ENCODE assay signal across 20 cellular contexts in the genomic region with DNA sequence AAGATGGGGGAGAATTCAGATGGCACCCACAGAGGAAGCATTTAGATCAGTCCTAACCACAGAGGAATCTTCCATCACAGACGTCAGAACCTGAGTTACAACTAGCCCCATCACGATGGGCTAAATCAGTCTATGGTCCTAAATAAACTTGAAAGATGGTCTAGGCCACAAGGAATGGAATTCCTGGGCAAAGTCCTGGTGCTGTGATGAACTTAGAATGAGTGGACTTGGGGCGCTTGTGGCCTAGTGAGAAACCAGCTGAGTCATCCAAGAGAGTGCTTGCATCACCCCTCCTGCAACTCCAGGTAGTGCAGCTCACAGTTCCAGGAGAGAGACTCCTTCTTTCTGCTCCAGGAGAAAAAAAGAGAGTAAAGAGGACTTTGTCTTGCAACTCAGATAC.
DNase-seq lines count a peak whose midpoint lies in the region; ATAC-seq and TF ChIP-seq lines count a peak whose summit lies in the region.
"Had no signal": no experiment of that assay in that cellular context is flagged by ENCODE, and none has a peak within 500 bp of the region (broad histone marks: within the 10 kb centered on the region; RNA-seq: fewer than 3 reads in every experiment).

No MANE protein-coding gene starts in this region.

- peak; percentile 26 for DNase-seq in DMS53 (lab: John Stamatoyannopoulos, UW)
- DNase-seq in DMS53 treated with DMSO at 0.1 percent for 48 hours (lab: John Stamatoyannopoulos, UW; ENCODE audit: unreplicated experiment), result no peak
- DNase-seq in PC-9, result peak in 1 of 2 experiments; percentile 9
- no peak for DNase-seq in neuronal stem cell (ENCODE audit: low spot score)
- DNase-seq in anterior cingulate cortex (lab: John Stamatoyannopoulos, UW), result no peak
- DNase-seq in KBM-7, result no peak
- DNase-seq in prostate gland (ENCODE audit: low spot score), result no peak
- DNase-seq: activated CD4-positive, alpha-beta T cell treated with anti-CD3 and anti-CD28 coated beads, Interleukin-2, amount 50 U/mL, for 1 hour; activated naive CD8-positive, alpha-beta T cell treated with anti-CD3 and anti-CD28 coated beads for 36 hours; activated T-cell treated with anti-CD3 and anti-CD28 coated beads, Interleukin-2, amount 50 U/mL, for 4 hours; central memory CD4-positive, alpha-beta T cell; DMS79; NCI-H2029; NCI-H526; stomach had no signal

- no peak overlapping the region for H4K8ac ChIP-seq in neuronal stem cell (ENCODE audit: low read depth, low read length)

- H3K4me1 ChIP-seq in PC-9 (replicated peaks; ENCODE audit: insufficient read depth) (peaks cover 11% of the 10 kb centered on the region), neuronal stem cell (ENCODE audit: control insufficient read depth in 2 of 2, insufficient read depth in 1 of 2, low read depth in 1 of 2, low read length in 2 of 2) (peaks cover 0 to 2% of the 10 kb centered on the region in 2 donors), prostate gland (replicated peaks) (no peaks in the 10 kb centered on the region)
- H3K4me1 ChIP-seq: gastroesophageal sphincter had no signal

- no peak overlapping the region for H3K4me3 ChIP-seq in PC-9
- no peak overlapping the region for H3K4me3 ChIP-seq in neuronal stem cell (ENCODE audit: low read length in 2 of 2)
- no peak overlapping the region for H3K4me3 ChIP-seq in prostate gland
- H3K4me3 ChIP-seq: gastroesophageal sphincter, stomach had no signal

- BruUV-seq in PC-9 (replicated peaks; lab: Mats Ljungman, UMichigan), result no TSS peak

- H2AK5ac ChIP-seq in neuronal stem cell (ENCODE audit: low read depth, low read length), result peak overlapping the region; percentile 52

- CTCF ChIA-PET in PC-9 (lab: Charles Lee), result no interaction called here

- no peaks in the 10 kb centered on the region for H3F3A ChIP-seq in PC-9 (ENCODE audit: insufficient read depth, low read depth)

- H3K79me2 ChIP-seq in PC-9 (ENCODE audit: low read depth), result no peaks in the 10 kb centered on the region

- H2AFZ ChIP-seq in PC-9 (peak overlapping the region; percentile 74), neuronal stem cell (ENCODE audit: low read length) (no peak overlapping the region)

- ATAC-seq in esophagus mucosa, result peak; percentile 23
- ATAC-seq: activated T-cell treated with anti-CD3 and anti-CD28 coated beads, Interleukin-2, amount 50 U/mL, for 4 hours; gastroesophageal sphincter; Panc1 had no signal

- no peak overlapping the region for H2BK15ac ChIP-seq in neuronal stem cell (ENCODE audit: low read length)

- no peaks in the 10 kb centered on the region for H3K9me2 ChIP-seq in PC-9 (ENCODE audit: insufficient read depth)

- H3K27me3 ChIP-seq in PC-9 (ENCODE audit: insufficient read depth, low read depth) (no peaks in the 10 kb centered on the region), neuronal stem cell (ENCODE audit: control insufficient read depth in 3 of 3, insufficient read depth in 3 of 3, low read depth in 1 of 3, low read length in 3 of 3) (no peaks in the 10 kb centered on the region), prostate gland (replicated peaks; ENCODE audit: insufficient read depth) (no peaks in the 10 kb centered on the region)
- H3K27me3 ChIP-seq: gastroesophageal sphincter, stomach had no signal

- H3K9me3 ChIP-seq in PC-9 (ENCODE audit: insufficient read depth, low read depth), result no peaks in the 10 kb centered on the region; the same call in 1 of the 2 replicates
- peaks cover 1 to 6% of the 10 kb centered on the region in 2 donors for H3K9me3 ChIP-seq in neuronal stem cell (replicated peaks in 1 of 2; ENCODE audit: control insufficient read depth in 2 of 2, insufficient read depth in 1 of 2, low read depth in 1 of 2, low read length in 2 of 2)
- H3K9me3 ChIP-seq in prostate gland, result no peaks in the 10 kb centered on the region
- H3K9me3 ChIP-seq: gastroesophageal sphincter, stomach had no signal

- TF ChIP-seq CTCF in PC-9 (conservative IDR thresholded peaks at IDR 0.05) (no peak), prostate gland (IDR thresholded peaks at IDR 0.05) (no peak)

- POLR2A ChIA-PET in PC-9 (lab: Charles Lee; ENCODE audit: unreplicated experiment), result no interaction called here

- no peak overlapping the region for H4K91ac ChIP-seq in neuronal stem cell (ENCODE audit: low read depth, low read length, poor library complexity)

- H3K14ac ChIP-seq in neuronal stem cell (ENCODE audit: low read length), result peak overlapping the region; percentile 64

- no peak overlapping the region for H3K18ac ChIP-seq in neuronal stem cell (ENCODE audit: low read length)

- H2BK5ac ChIP-seq in neuronal stem cell (ENCODE audit: low read length), result no peak overlapping the region

- H3K4ac ChIP-seq in neuronal stem cell (ENCODE audit: low read length), result no peak overlapping the region

- H3K4me2 ChIP-seq in PC-9, result peak overlapping the region; percentile 36
- no peak overlapping the region for H3K4me2 ChIP-seq in neuronal stem cell (ENCODE audit: insufficient read depth, low read length, poor library complexity, severe bottlenecking)

- H2BK120ac ChIP-seq in neuronal stem cell (ENCODE audit: low read depth, low read length), result no peak overlapping the region

- H3K27ac ChIP-seq in PC-9 (peak overlapping the region; percentile 36), neuronal stem cell (replicated peaks; ENCODE audit: low read length) (no peak overlapping the region), prostate gland (no peak overlapping the region)
- H3K27ac ChIP-seq: 22Rv1, C4-2B, gastroesophageal sphincter, stomach had no signal

- H2BK12ac ChIP-seq in neuronal stem cell (ENCODE audit: low read length), result no peak overlapping the region

- no peak overlapping the region for H3K9ac ChIP-seq in neuronal stem cell (ENCODE audit: low read depth, low read length, poor library complexity)

- intact Hi-C loops in PC-9 (cut with micrococcal nuclease; ENCODE audit: unreplicated experiment) (no loop called here), prostate gland (cut with DNase I) (no loop called here)

- H3K36me3 ChIP-seq in PC-9 (ENCODE audit: low read depth), result no peaks in the 10 kb centered on the region
- H3K36me3 ChIP-seq in neuronal stem cell (replicated peaks in 1 of 2; ENCODE audit: control insufficient read depth in 2 of 2, insufficient read depth in 2 of 2, low read length in 2 of 2), result no peaks in the 10 kb centered on the region
- no peaks in the 10 kb centered on the region for H3K36me3 ChIP-seq in prostate gland
- H3K36me3 ChIP-seq: gastroesophageal sphincter, stomach had no signal

- in situ Hi-C loops in KBM-7 (cut with MboI; ENCODE audit: low pct_unique_long_range_greater_than_20kb, low sequenced_read_pairs), result no loop called here

- TF ChIP-seq POLR2A in prostate gland (IDR thresholded peaks at IDR 0.05), result no peak

- WGBS in neuronal stem cell (ENCODE audit: extremely low coverage in 2 of 2, insufficient read length in 2 of 2, insufficient replicate concordance in 1 of 2), 2 donors, result no CpG with 5 or more reads among the region's 3 CpGs
- 71% methylated on average over 3 of the region's 3 CpGs for WGBS in prostate gland

- no peak overlapping the region for H3K23ac ChIP-seq in neuronal stem cell (ENCODE audit: low read depth, low read length, poor library complexity)

- H3K79me1 ChIP-seq in neuronal stem cell (ENCODE audit: low read depth, low read length), result no peaks in the 10 kb centered on the region

- H4K20me1 ChIP-seq in PC-9 (ENCODE audit: insufficient read depth), result no peaks in the 10 kb centered on the region
